ENCODE assay signal across 20 cellular contexts in the genomic region with DNA sequence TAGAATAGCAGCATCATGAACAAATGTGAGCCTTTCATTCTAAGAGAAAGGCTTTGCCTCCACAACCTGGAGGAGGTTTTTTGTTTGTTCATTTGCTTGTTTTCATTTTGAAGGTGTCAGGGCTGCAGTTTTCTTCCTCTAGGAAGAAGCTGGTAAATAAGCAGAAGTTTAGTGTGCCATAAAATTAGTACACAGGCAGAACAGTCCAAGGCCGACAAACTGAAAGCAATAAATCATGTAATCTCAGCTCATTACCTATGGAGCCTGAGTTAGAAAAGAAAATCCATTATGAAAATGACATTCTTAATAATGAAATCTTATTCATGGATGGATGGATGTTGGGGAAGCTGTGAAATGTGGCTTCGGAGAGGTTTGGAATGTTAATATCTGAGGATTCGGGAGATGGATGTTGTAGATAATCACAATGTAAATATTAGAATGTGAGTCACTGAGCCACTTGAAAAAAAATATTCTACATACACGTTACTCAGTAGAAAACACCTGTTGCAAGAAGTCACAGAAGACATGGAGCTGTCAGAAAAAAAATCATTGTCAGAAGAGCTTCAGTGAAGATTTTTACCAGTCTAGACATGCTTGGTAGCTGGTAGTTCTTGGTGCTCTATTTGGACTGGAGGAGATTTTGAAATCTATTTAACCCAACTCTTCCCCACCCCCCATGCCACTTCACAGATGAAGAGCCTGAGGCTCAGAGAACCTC. TPM values are rescaled to one million over a fixed set of nuclear protein-coding genes. Genes with fewer than 3 reads are reported as not detected.
DNase-seq lines count a peak whose midpoint lies in the region; ATAC-seq, FAIRE-seq and TF ChIP-seq lines count a peak whose summit lies in the region.
"Had no signal": no experiment of that assay in that cellular context is flagged by ENCODE, and none has a peak within 500 bp of the region (broad histone marks: within the 10 kb centered on the region; RNA-seq: fewer than 3 reads in every experiment).

No MANE protein-coding gene starts in this region.

- ATAC-seq in upper lobe of right lung = peak; percentile 57
- ATAC-seq in HG03432 (IDR thresholded peaks at IDR 0.05; ENCODE audit: unreplicated experiment) = no peak
- ATAC-seq: stimulated activated naive CD8-positive, alpha-beta T cell treated with anti-CD3 and anti-CD28 coated beads, Interleukin-15, Interleukin-2, amounts not matched to agents 100 U/mL and 50 U/mL, for 24 hours had no signal

- peak; percentile 14 for DNase-seq in MCF 10A (ENCODE audit: unreplicated experiment)
- no peak for DNase-seq in breast epithelium (ENCODE audit: low spot score in 2 of 2)
- DNase-seq in NCI-H526 (lab: John Stamatoyannopoulos, UW) = peak; percentile 20 to 29
- peak; percentile 28 for DNase-seq in endothelial cell of umbilical vein (ENCODE audit: low read depth, low spot score)
- no peak for DNase-seq in upper lobe of right lung
- no peak for DNase-seq in activated CD8-positive, alpha-beta memory T cell treated with anti-CD3 and anti-CD28 coated beads for 24 hours
- DNase-seq in RKO (ENCODE audit: low spot score) = no peak
- DNase-seq: activated CD4-positive, alpha-beta T cell treated with anti-CD3 and anti-CD28 coated beads, Interleukin-2, amount 10 ng/mL, durations not matched to agents 24 days and 14 days; left ventricle myocardium inferior; NCI-H1048; stimulated activated naive CD8-positive, alpha-beta T cell treated with anti-CD3 and anti-CD28 coated beads, Interleukin-15, Interleukin-2, amounts not matched to agents 100 U/mL and 50 U/mL, for 24 hours; T1000 had no signal

- H3K9me1 ChIP-seq in endothelial cell of umbilical vein (replicated peaks; ENCODE audit: control insufficient read depth, extremely low read depth, insufficient read depth, low read length) = no peaks in the 10 kb centered on the region

- dilution Hi-C loops in endothelial cell of umbilical vein (cut with MboI; ENCODE audit: extremely low pct_ligation_motif_present, low sequenced_read_pairs) = no loop called here

- H3K4me3 Mint-ChIP-seq in MCF 10A (ENCODE audit: unreplicated experiment) = no peak overlapping the region
- H3K4me3 Mint-ChIP-seq: activated CD4-positive, alpha-beta T cell treated with anti-CD3 and anti-CD28 coated beads, Interleukin-2, amount 10 ng/mL, durations not matched to agents 24 days and 14 days; activated naive CD8-positive, alpha-beta T cell had no signal

- no peaks in the 10 kb centered on the region for H3K27me3 ChIP-seq in breast epithelium
- no peaks in the 10 kb centered on the region for H3K27me3 ChIP-seq in endothelial cell of umbilical vein (ENCODE audit: control insufficient read depth in 2 of 2, insufficient read depth in 2 of 2, low read length in 2 of 2)
- no peaks in the 10 kb centered on the region for H3K27me3 ChIP-seq in upper lobe of right lung
- H3K27me3 ChIP-seq: cardiac muscle cell, SJSA1 had no signal

- H3K36me3 Mint-ChIP-seq in MCF 10A (ENCODE audit: insufficient read depth, unreplicated experiment) = no peaks in the 10 kb centered on the region

- TF ChIP-seq POLR2A in breast epithelium (IDR thresholded peaks at IDR 0.05) = no peak
- no peak for TF ChIP-seq POLR2A in endothelial cell of umbilical vein (IDR thresholded peaks at IDR 0.05; ENCODE audit: low read depth, low read length)

- H3K27ac ChIP-seq in breast epithelium (no peak overlapping the region), endothelial cell of umbilical vein (ENCODE audit: insufficient read depth, low read depth, low read length) (no peak overlapping the region), upper lobe of right lung (no peak overlapping the region)
- H3K27ac ChIP-seq: cardiac muscle cell, left ventricle myocardium inferior, parathyroid adenoma, SJSA1 had no signal

- peak overlapping the region; percentile 11 for H3K4me2 ChIP-seq in endothelial cell of umbilical vein (ENCODE audit: insufficient read depth, low read length)

- no TSS peak for BruUV-seq in MCF 10A (replicated peaks; lab: Mats Ljungman, UMichigan)
- no TSS peak for BruUV-seq in endothelial cell of umbilical vein (replicated peaks; lab: Mats Ljungman, UMichigan)

- H3K4me1 ChIP-seq in breast epithelium = no peaks in the 10 kb centered on the region
- H3K4me1 ChIP-seq in endothelial cell of umbilical vein (ENCODE audit: control insufficient read depth, extremely low read depth, insufficient read depth, low read length) = peaks cover 15% of the 10 kb centered on the region
- H3K4me1 ChIP-seq in upper lobe of right lung = no peaks in the 10 kb centered on the region
- H3K4me1 ChIP-seq: HAP-1, left ventricle myocardium inferior, parathyroid adenoma, SJSA1 had no signal

- peak; percentile 70 for FAIRE-seq in endothelial cell of umbilical vein (lab: Jason Lieb, UNC)
- FAIRE-seq: GM12892 had no signal

- no peaks in the 10 kb centered on the region for H4K20me1 ChIP-seq in endothelial cell of umbilical vein (replicated peaks; ENCODE audit: control insufficient read depth, extremely low read depth, insufficient read depth, low read length)

- CTCF ChIA-PET in MCF 10A (lab: Yijun Ruan, JAX) = interaction anchor here (0.6 to 2.5 kb wide), 4 partner anchors 25 to 158 kb away, joined by 3 to 7 read pairs (median 5); no protein-coding TSS in a partner anchor
- CTCF ChIA-PET in endothelial cell of umbilical vein (lab: Charles Lee) = interaction anchor here (0.9 to 2.5 kb wide), 6 partner anchors 15 to 40 kb away, joined by 3 to 20 read pairs (median 4); a partner anchor contains a TSS

- intact Hi-C loops in MCF 10A (cut with micrococcal nuclease) (no loop called here), breast epithelium (cut with DNase I; ENCODE audit: low total_unique reads) (no loop called here), endothelial cell of umbilical vein (cut with micrococcal nuclease) (no loop called here), upper lobe of right lung (cut with DNase I) (no loop called here)

- no peaks in the 10 kb centered on the region for H3K79me2 ChIP-seq in endothelial cell of umbilical vein (ENCODE audit: control insufficient read depth, insufficient read depth, low read length)
- H3K79me2 ChIP-seq: parathyroid adenoma had no signal

- no peak overlapping the region for H3K9ac ChIP-seq in endothelial cell of umbilical vein (replicated peaks; ENCODE audit: extremely low read depth, insufficient read depth, low read length)
- H3K9ac ChIP-seq: parathyroid adenoma had no signal

- H3K9me3 ChIP-seq in breast epithelium (no peaks in the 10 kb centered on the region), endothelial cell of umbilical vein (replicated peaks; ENCODE audit: control insufficient read depth, insufficient read depth, low read length) (no peaks in the 10 kb centered on the region), upper lobe of right lung (no peaks in the 10 kb centered on the region)
- H3K9me3 ChIP-seq: HAP-1, SJSA1 had no signal

- no peak overlapping the region for H2AFZ ChIP-seq in endothelial cell of umbilical vein (ENCODE audit: low read depth, low read length)
- H2AFZ ChIP-seq: parathyroid adenoma had no signal

- no peak overlapping the region for H3K27ac Mint-ChIP-seq in MCF 10A (ENCODE audit: low read depth, unreplicated experiment)
- H3K27ac Mint-ChIP-seq: activated CD4-positive, alpha-beta T cell treated with anti-CD3 and anti-CD28 coated beads, Interleukin-2, amount 10 ng/mL, durations not matched to agents 24 days and 14 days; activated naive CD8-positive, alpha-beta T cell had no signal

- H3K27me3 Mint-ChIP-seq in MCF 10A (ENCODE audit: insufficient read depth, unreplicated experiment) = peaks cover 83% of the 10 kb centered on the region

- TF ChIP-seq CTCF in MCF 10A (IDR thresholded peaks at IDR 0.05; ENCODE audit: unreplicated experiment) = no peak
- TF ChIP-seq CTCF in breast epithelium (IDR thresholded peaks at IDR 0.05) = no peak
- TF ChIP-seq CTCF in endothelial cell of umbilical vein (IDR thresholded peaks at IDR 0.05; ENCODE audit: extremely low read depth in 1 of 2, insufficient read depth in 1 of 2, low read depth in 1 of 2, low read length in 2 of 2) = no peak
- no peak for TF ChIP-seq CTCF in upper lobe of right lung (IDR thresholded peaks at IDR 0.05)

- H3K9me3 Mint-ChIP-seq in MCF 10A (ENCODE audit: unreplicated experiment) = no peaks in the 10 kb centered on the region
- H3K9me3 Mint-ChIP-seq: activated CD4-positive, alpha-beta T cell treated with anti-CD3 and anti-CD28 coated beads, Interleukin-2, amount 10 ng/mL, durations not matched to agents 24 days and 14 days had no signal

- H3K36me3 ChIP-seq in breast epithelium (no peaks in the 10 kb centered on the region), endothelial cell of umbilical vein (ENCODE audit: control insufficient read depth in 2 of 2, extremely low read depth in 1 of 2, insufficient read depth in 2 of 2, low read length in 2 of 2) (no peaks in the 10 kb centered on the region), upper lobe of right lung (no peaks in the 10 kb centered on the region)
- H3K36me3 ChIP-seq: cardiac muscle cell, HAP-1, left ventricle myocardium inferior, SJSA1 had no signal

- H3K4me3 ChIP-seq in breast epithelium (no peak overlapping the region), endothelial cell of umbilical vein (replicated peaks in 1 of 3; ENCODE audit: insufficient read depth in 1 of 3, low read depth in 1 of 3, low read length in 3 of 3) (no peak overlapping the region), upper lobe of right lung (no peak overlapping the region)
- H3K4me3 ChIP-seq: cardiac muscle cell, HAP-1, left ventricle myocardium inferior, SJSA1 had no signal

- H3K4me1 Mint-ChIP-seq in MCF 10A (ENCODE audit: insufficient read depth, unreplicated experiment) = peaks cover 7% of the 10 kb centered on the region
- H3K4me1 Mint-ChIP-seq: activated CD4-positive, alpha-beta T cell treated with anti-CD3 and anti-CD28 coated beads, Interleukin-2, amount 10 ng/mL, durations not matched to agents 24 days and 14 days had no signal

- POLR2A ChIA-PET in MCF 10A (lab: Yijun Ruan, JAX) (interaction anchor here (0.9 kb wide), 2 partner anchors 20 to 21 kb away, joined by 4 to 5 read pairs; no protein-coding TSS in a partner anchor), endothelial cell of umbilical vein (lab: Charles Lee) (interaction anchor here (0.7 to 1.3 kb wide), 3 partner anchors 9 to 14 kb away, joined by 3 to 5 read pairs (median 3); no protein-coding TSS in a partner anchor)

RNA-seq across cellular contexts. Expression of a gene that starts 15.0 kb away (rescaled TPM):
- total RNA-seq in MCF 10A (2022) = 8.3 and 12.2 TPM in 2 replicates
- total RNA-seq in breast epithelium = 10 to 100 TPM in 2 of 3 donors, 1 to 10 TPM in 1; 6.9 to 30.0 (median 22.0) TPM
- total RNA-seq in endothelial cell of umbilical vein = 50.1 and 52.9 TPM in 2 replicates
- 32.4 and 37.4 TPM in 2 replicates for polyA plus RNA-seq in endothelial cell of umbilical vein
- polyA plus RNA-seq in endothelial cell of umbilical vein (2011; cell fraction: cytosol; rRNA removed) = 28.0 and 30.2 TPM in 2 replicates
- polyA plus RNA-seq in endothelial cell of umbilical vein (2011; cell fraction: nucleus; rRNA removed) = 63.1 and 81.3 TPM in 2 replicates
- 36.5 and 60.3 TPM in 2 replicates for polyA plus RNA-seq in endothelial cell of umbilical vein (2012)
- polyA minus RNA-seq in endothelial cell of umbilical vein = 46.4 and 55.8 TPM in 2 replicates
- polyA minus RNA-seq in endothelial cell of umbilical vein (2011; cell fraction: cytosol; rRNA and poly(A)+ RNA removed) = 8.0 TPM
- polyA minus RNA-seq in endothelial cell of umbilical vein (2011; cell fraction: nucleus; rRNA and poly(A)+ RNA removed) = 42.3 and 83.4 TPM in 2 replicates
- total RNA-seq in upper lobe of right lung = 12.2 TPM

RNA-seq across cellular contexts. Expression of a gene that starts 41.4 kb away (rescaled TPM):
- total RNA-seq in MCF 10A (2022) (not detected in 2 replicates), breast epithelium (1 to 10 TPM in 1 of 3 donors, not detected in 2; 1.4 TPM), endothelial cell of umbilical vein (not detected in 2 replicates), upper lobe of right lung (not detected)
- polyA plus RNA-seq in endothelial cell of umbilical vein = not detected in 2 replicates
- not detected in 2 replicates for polyA plus RNA-seq in endothelial cell of umbilical vein (2011; cell fraction: cytosol; rRNA removed)
- polyA plus RNA-seq in endothelial cell of umbilical vein (2011; cell fraction: nucleus; rRNA removed) = not detected in 2 replicates
- polyA plus RNA-seq in endothelial cell of umbilical vein (2012) = not detected in 2 replicates
- polyA minus RNA-seq in endothelial cell of umbilical vein = not detected in 2 replicates
- not detected for polyA minus RNA-seq in endothelial cell of umbilical vein (2011; cell fraction: cytosol; rRNA and poly(A)+ RNA removed)
- not detected in 2 replicates for polyA minus RNA-seq in endothelial cell of umbilical vein (2011; cell fraction: nucleus; rRNA and poly(A)+ RNA removed)
- total RNA-seq: cardiac muscle cell, left ventricle myocardium inferior, SJSA1, urinary bladder had no signal
- polyA plus RNA-seq: cardiac muscle cell had no signal

Comparison
In these comparisons a context has a peak if more than half of its experiments do, and no peak if none do; other contexts are left out.
1. DNase-seq: peak in MCF 10A (single experiment), NCI-H526 (2 of 2) and endothelial cell of umbilical vein (single experiment); none in breast epithelium (0 of 2), upper lobe of right lung (single experiment), activated CD8-positive, alpha-beta memory T cell treated with anti-CD3 and anti-CD28 coated beads for 24 hours (single experiment) and RKO (single experiment).